8 cellular contexts compared by ENCODE assay signal in the genomic region with DNA sequence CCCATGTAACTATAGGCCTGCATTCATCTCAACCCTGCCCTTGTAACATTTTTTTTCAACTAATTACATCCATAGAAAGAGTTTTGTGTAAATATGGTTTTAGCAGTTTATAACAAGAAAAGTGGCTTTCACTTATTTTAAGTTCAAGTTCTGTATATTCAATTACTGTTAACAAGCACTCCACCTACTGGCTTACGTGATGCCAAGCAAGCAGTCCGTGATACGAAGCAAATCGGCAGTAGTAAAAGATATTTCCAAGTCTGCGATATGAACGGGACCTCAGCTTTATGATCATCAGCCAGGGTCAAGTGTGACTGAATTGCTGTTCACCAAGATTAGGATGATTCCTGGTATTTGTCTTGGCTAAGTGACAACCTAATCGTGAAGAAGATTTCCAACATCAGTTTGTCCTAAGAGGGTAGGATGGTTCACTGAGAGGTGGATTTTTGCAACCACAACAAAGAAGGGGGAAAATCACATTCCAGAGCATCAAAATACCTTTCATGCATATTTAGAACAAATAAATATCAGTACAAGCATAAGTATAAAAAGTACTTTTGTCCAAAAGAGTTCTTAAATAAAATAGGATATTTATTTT.
A peak's percentile ranks its signal among the peaks of the same experiment; 100 is the strongest.
DNase-seq lines count a peak whose midpoint lies in the region; ATAC-seq, FAIRE-seq and TF ChIP-seq lines count a peak whose summit lies in the region.

No MANE protein-coding gene starts in this region.

- H3K36me3 Mint-ChIP-seq in activated CD4-positive, alpha-beta memory T cell treated with anti-CD3 and anti-CD28 coated beads for 36 hours, result no peaks in the 10 kb centered on the region

- H3K4me2 ChIP-seq in A549, result no peak overlapping the region

- H3K9me3 Mint-ChIP-seq in activated CD4-positive, alpha-beta memory T cell treated with anti-CD3 and anti-CD28 coated beads for 36 hours, result peaks cover 5% of the 10 kb centered on the region

- H3K9me3 ChIP-seq in A549, result no peaks in the 10 kb centered on the region
- H3K9me3 ChIP-seq in uterus, result no peaks in the 10 kb centered on the region

- FAIRE-seq in A549 (lab: Jason Lieb, UNC) (no peak), H54 (lab: Jason Lieb, UNC) (peak; percentile 92)

- H3K27me3 ChIP-seq in uterus, result peaks cover 0 to 5% of the 10 kb centered on the region in 2 donors

- TF ChIP-seq RAD21 in A549 (conservative IDR thresholded peaks at IDR 0.05 in 1 of 2, IDR thresholded peaks at IDR 0.05 in 1 of 2), result peak; percentile 38 to 45; a peak in 4 of 5 replicates

- H3K4me3 Mint-ChIP-seq in activated CD4-positive, alpha-beta memory T cell treated with anti-CD3 and anti-CD28 coated beads for 36 hours, result no peak overlapping the region

- no peaks in the 10 kb centered on the region for H3K27me3 Mint-ChIP-seq in activated CD4-positive, alpha-beta memory T cell treated with anti-CD3 and anti-CD28 coated beads for 36 hours

- intact Hi-C loops in uterus (cut with DNase I; ENCODE audit: low total_unique reads), result no loop called here
- intact Hi-C loops in activated CD4-positive, alpha-beta memory T cell treated with anti-CD3 and anti-CD28 coated beads for 36 hours (cut with micrococcal nuclease), result no loop called here

- no peak for TF ChIP-seq EP300 in A549 (IDR thresholded peaks at IDR 0.05)

- DNase-seq in A549 (ENCODE audit: low read depth in 1 of 2, low spot score in 1 of 2) (peak in 1 of 2 experiments; percentile 41), H54 (ENCODE audit: insufficient read length, low spot score) (no peak), NCI-H82 treated with DMSO at 0.1 percent for 48 hours (lab: John Stamatoyannopoulos, UW; ENCODE audit: unreplicated experiment) (peak; percentile 35), fibroblast of mammary gland (ENCODE audit: low read depth) (peak; percentile 81), uterus (no peak)
- DNase-seq in activated CD4-positive, alpha-beta memory T cell treated with anti-CD3 and anti-CD28 coated beads for 36 hours, result no peak

- H3K4me3 ChIP-seq in A549 (no peak overlapping the region), fibroblast of mammary gland (ENCODE audit: control insufficient read depth, low read depth, low read length) (no peak overlapping the region), uterus (no peak overlapping the region)

- peak; percentile 32 for TF ChIP-seq CTCF in A549 (IDR thresholded peaks at IDR 0.05)
- peak; percentile 80 for TF ChIP-seq CTCF in fibroblast of mammary gland (conservative IDR thresholded peaks at IDR 0.05; ENCODE audit: control insufficient read depth, insufficient read depth, low read depth, low read length)
- peak; percentile 18 to 45 (median 35) for TF ChIP-seq CTCF in uterus (IDR thresholded peaks at IDR 0.05)

- H3K36me3 ChIP-seq in uterus, result no peaks in the 10 kb centered on the region

- CTCF ChIA-PET in A549 (lab: Yijun Ruan, JAX), result interaction anchor here (0.7 to 1.7 kb wide), 7 partner anchors 13 to 1012 kb away, joined by 3 to 7 read pairs (median 3); no protein-coding TSS in a partner anchor
- CTCF ChIA-PET in activated CD4-positive, alpha-beta memory T cell treated with anti-CD3 and anti-CD28 coated beads for 36 hours (lab: Charles Lee), result no interaction called here

- H3K4me1 ChIP-seq in A549 (no peaks in the 10 kb centered on the region), uterus (no peaks in the 10 kb centered on the region)

- H3K4me1 Mint-ChIP-seq in activated CD4-positive, alpha-beta memory T cell treated with anti-CD3 and anti-CD28 coated beads for 36 hours (ENCODE audit: low read depth), result no peaks in the 10 kb centered on the region

- H3K27ac Mint-ChIP-seq in activated CD4-positive, alpha-beta memory T cell treated with anti-CD3 and anti-CD28 coated beads for 36 hours, result no peak overlapping the region

- no peak overlapping the region for H3K27ac ChIP-seq in A549
- no peak overlapping the region for H3K27ac ChIP-seq in uterus

- POLR2A ChIA-PET in A549 (lab: Yijun Ruan, JAX), result no interaction called here
- POLR2A ChIA-PET in activated CD4-positive, alpha-beta memory T cell treated with anti-CD3 and anti-CD28 coated beads for 36 hours (lab: Charles Lee), result no interaction called here

- TF ChIP-seq POLR2A in A549 (IDR thresholded peaks at IDR 0.05; ENCODE audit: low read length) (no peak), H54 (IDR thresholded peaks at IDR 0.05; ENCODE audit: low read depth, low read length) (no peak), uterus (IDR thresholded peaks at IDR 0.05) (no peak)

- ATAC-seq in A549 (no peak), HG02981 (IDR thresholded peaks at IDR 0.05; ENCODE audit: unreplicated experiment) (no peak), HG02798 (IDR thresholded peaks at IDR 0.05; ENCODE audit: poor library complexity, unreplicated experiment) (no peak)

- 3% methylated on average over 7 of the region's 7 CpGs for WGBS in A549 (ENCODE audit: missing lambda C conversion rate)

TF ChIP-seq in A549, 52 proteins besides CTCF, POLR2A, EP300 and RAD21:
- TF ChIP-seq, protein P1, sequence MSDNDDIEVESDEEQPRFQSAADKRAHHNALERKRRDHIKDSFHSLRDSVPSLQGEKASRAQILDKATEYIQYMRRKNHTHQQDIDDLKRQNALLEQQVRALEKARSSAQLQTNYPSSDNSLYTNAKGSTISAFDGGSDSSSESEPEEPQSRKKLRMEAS (IDR thresholded peaks at IDR 0.05), result no peak
- TF ChIP-seq SMC3 (IDR thresholded peaks at IDR 0.05), result peak; percentile 38

Comparison
In these comparisons a context has a peak if more than half of its experiments do, and no peak if none do; other contexts are left out.
1. DNase-seq: peak in NCI-H82 treated with DMSO at 0.1 percent for 48 hours (single experiment) and fibroblast of mammary gland (single experiment); none in H54 (single experiment), uterus (0 of 2) and activated CD4-positive, alpha-beta memory T cell treated with anti-CD3 and anti-CD28 coated beads for 36 hours (single experiment).
2. Peak in every context shown above with its lines, with median percentiles within 50 percentile points of each other: CTCF ChIP-seq.